ENCODE assay signal across 17 cellular contexts in the genomic region with DNA sequence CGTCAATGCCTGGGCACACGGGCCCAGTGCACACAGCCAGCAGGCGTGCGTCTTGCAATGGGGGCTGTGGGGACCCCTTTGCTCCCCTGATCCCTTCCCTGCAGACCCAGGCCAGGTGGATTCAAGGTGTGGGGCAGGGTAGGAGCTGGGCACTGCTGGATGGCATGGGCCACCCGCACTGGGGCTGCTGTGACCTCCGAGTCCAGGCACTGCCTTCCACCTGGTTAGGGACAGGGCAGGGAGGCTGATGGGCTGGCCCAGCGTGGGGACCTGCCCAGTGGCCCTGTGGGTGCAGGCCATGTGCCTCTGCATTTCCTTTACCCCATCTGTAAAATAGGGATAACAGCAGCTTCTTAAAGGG. TPM values are rescaled to one million over a fixed set of nuclear protein-coding genes. Genes with fewer than 3 reads are reported as not detected.
A peak's percentile ranks its signal among the peaks of the same experiment; 100 is the strongest.
DNase-seq lines count a peak whose midpoint lies in the region; ATAC-seq and TF ChIP-seq lines count a peak whose summit lies in the region.
"Had no signal": no experiment of that assay in that cellular context is flagged by ENCODE, and none has a peak within 500 bp of the region (broad histone marks: within the 10 kb centered on the region; RNA-seq: fewer than 3 reads in every experiment).

No MANE protein-coding gene starts in this region.

- no peaks in the 10 kb centered on the region for H3K9me3 Mint-ChIP-seq in activated naive CD8-positive, alpha-beta T cell (ENCODE audit: low read depth)
- no peaks in the 10 kb centered on the region for H3K9me3 Mint-ChIP-seq in activated naive CD8-positive, alpha-beta T cell treated with anti-CD3 and anti-CD28 coated beads, Interleukin-2, amount 50 U/mL, for 24 hours
- H3K9me3 Mint-ChIP-seq in chondrocyte (ENCODE audit: low read depth) = peaks cover 2% of the 10 kb centered on the region
- no peaks in the 10 kb centered on the region for H3K9me3 Mint-ChIP-seq in stimulated activated effector memory CD8-positive, alpha-beta T cell treated with anti-CD3 and anti-CD28 coated beads, Interleukin-12 subunit alpha, Interleukin-12 subunit beta, amount 100 ng/mL, for 72 hours
- H3K9me3 Mint-ChIP-seq: IgD-negative memory B cell had no signal

- no peaks in the 10 kb centered on the region for H4K20me1 ChIP-seq in KMS-11 (ENCODE audit: insufficient read depth)

- H3K36me3 ChIP-seq in KMS-11 (ENCODE audit: insufficient read depth) (no peaks in the 10 kb centered on the region), lower lobe of right lung (no peaks in the 10 kb centered on the region), SJCRH30 (no peaks in the 10 kb centered on the region)
- H3K36me3 ChIP-seq: tibial artery had no signal

- ATAC-seq in activated naive CD8-positive, alpha-beta T cell treated with anti-CD3 and anti-CD28 coated beads, Interleukin-2, amount 50 U/mL, for 24 hours = no peak
- ATAC-seq in stimulated activated effector memory CD8-positive, alpha-beta T cell treated with anti-CD3 and anti-CD28 coated beads, Interleukin-12 subunit alpha, Interleukin-12 subunit beta, amount 100 ng/mL, for 72 hours = no peak
- ATAC-seq in lower lobe of right lung = no peak
- ATAC-seq: psoas muscle had no signal

- H3K36me3 Mint-ChIP-seq in activated naive CD8-positive, alpha-beta T cell = no peaks in the 10 kb centered on the region
- H3K36me3 Mint-ChIP-seq in activated naive CD8-positive, alpha-beta T cell treated with anti-CD3 and anti-CD28 coated beads, Interleukin-2, amount 50 U/mL, for 24 hours (ENCODE audit: low read depth) = no peaks in the 10 kb centered on the region
- H3K36me3 Mint-ChIP-seq in chondrocyte (ENCODE audit: low read depth) = no peaks in the 10 kb centered on the region
- H3K36me3 Mint-ChIP-seq in stimulated activated effector memory CD8-positive, alpha-beta T cell treated with anti-CD3 and anti-CD28 coated beads, Interleukin-12 subunit alpha, Interleukin-12 subunit beta, amount 100 ng/mL, for 72 hours = no peaks in the 10 kb centered on the region
- H3K36me3 Mint-ChIP-seq: IgD-negative memory B cell had no signal

- H3K9me3 ChIP-seq in lower lobe of right lung (no peaks in the 10 kb centered on the region), SJCRH30 (replicated peaks) (no peaks in the 10 kb centered on the region)
- H3K9me3 ChIP-seq: psoas muscle, tibial artery had no signal

- peaks cover 7% of the 10 kb centered on the region for H3K79me2 ChIP-seq in KMS-11 (ENCODE audit: insufficient read depth, low read depth)

- DNase-seq in activated naive CD8-positive, alpha-beta T cell treated with anti-CD3 and anti-CD28 coated beads, Interleukin-2, amount 50 U/mL, for 24 hours = no peak
- DNase-seq in chondrocyte (ENCODE audit: low spot score) = peak; percentile 46
- no peak for DNase-seq in stimulated activated effector memory CD8-positive, alpha-beta T cell treated with anti-CD3 and anti-CD28 coated beads, Interleukin-12 subunit alpha, Interleukin-12 subunit beta, amount 100 ng/mL, for 72 hours (ENCODE audit: low spot score in 2 of 2)
- no peak for DNase-seq in lower lobe of right lung
- DNase-seq in KG1 (lab: John Stamatoyannopoulos, UW) = no peak
- no peak for DNase-seq in SJCRH30
- DNase-seq: GOT3, naive B cell, NCI-H1048, NCI-H524, psoas muscle had no signal

- intact Hi-C loops in lower lobe of right lung (cut with DNase I) = no loop called here

- H2AFZ ChIP-seq in KMS-11 (ENCODE audit: low read depth) = no peak overlapping the region

- H3K4me3 Mint-ChIP-seq in activated naive CD8-positive, alpha-beta T cell = peak overlapping the region; percentile 74
- H3K4me3 Mint-ChIP-seq in activated naive CD8-positive, alpha-beta T cell treated with anti-CD3 and anti-CD28 coated beads, Interleukin-2, amount 50 U/mL, for 24 hours = no peak overlapping the region
- no peak overlapping the region for H3K4me3 Mint-ChIP-seq in chondrocyte (ENCODE audit: unreplicated experiment)
- H3K4me3 Mint-ChIP-seq in stimulated activated effector memory CD8-positive, alpha-beta T cell treated with anti-CD3 and anti-CD28 coated beads, Interleukin-12 subunit alpha, Interleukin-12 subunit beta, amount 100 ng/mL, for 72 hours = peak overlapping the region; percentile 44

- no peaks in the 10 kb centered on the region for H3K27me3 ChIP-seq in KMS-11 (ENCODE audit: insufficient read depth, low read depth)
- no peaks in the 10 kb centered on the region for H3K27me3 ChIP-seq in lower lobe of right lung (ENCODE audit: low read depth)
- peaks cover 14% of the 10 kb centered on the region; the same call in 1 of the 2 replicates for H3K27me3 ChIP-seq in SJCRH30

- H3K4me1 Mint-ChIP-seq in activated naive CD8-positive, alpha-beta T cell (ENCODE audit: low read depth) = peaks cover 60% of the 10 kb centered on the region
- peaks cover 51% of the 10 kb centered on the region for H3K4me1 Mint-ChIP-seq in activated naive CD8-positive, alpha-beta T cell treated with anti-CD3 and anti-CD28 coated beads, Interleukin-2, amount 50 U/mL, for 24 hours
- H3K4me1 Mint-ChIP-seq in chondrocyte (ENCODE audit: low read depth) = no peaks in the 10 kb centered on the region
- peaks cover 40% of the 10 kb centered on the region for H3K4me1 Mint-ChIP-seq in stimulated activated effector memory CD8-positive, alpha-beta T cell treated with anti-CD3 and anti-CD28 coated beads, Interleukin-12 subunit alpha, Interleukin-12 subunit beta, amount 100 ng/mL, for 72 hours

- peak overlapping the region; percentile 97 for H3K4me2 ChIP-seq in KMS-11

- H3K27ac ChIP-seq in KMS-11 = peak overlapping the region; percentile 43
- H3K27ac ChIP-seq in lower lobe of right lung = no peak overlapping the region
- no peak overlapping the region for H3K27ac ChIP-seq in SJCRH30
- H3K27ac ChIP-seq: psoas muscle, tibial artery had no signal

- H3K4me1 ChIP-seq in KMS-11 (ENCODE audit: low read depth, poor library complexity, severe bottlenecking) = peaks cover 56% of the 10 kb centered on the region
- peaks cover 17% of the 10 kb centered on the region for H3K4me1 ChIP-seq in lower lobe of right lung
- no peaks in the 10 kb centered on the region for H3K4me1 ChIP-seq in SJCRH30
- H3K4me1 ChIP-seq: psoas muscle, tibial artery had no signal

- no peak overlapping the region for H3K4me3 ChIP-seq in KMS-11 (IDR thresholded peaks at IDR 0.05; ENCODE audit: insufficient read depth, low read depth, low read length)
- H3K4me3 ChIP-seq in lower lobe of right lung = no peak overlapping the region
- no peak overlapping the region for H3K4me3 ChIP-seq in SJCRH30
- H3K4me3 ChIP-seq: psoas muscle, tibial artery had no signal

- TF ChIP-seq CTCF in KMS-11 (conservative IDR thresholded peaks at IDR 0.05; ENCODE audit: low read depth, low read length) = no peak
- TF ChIP-seq CTCF in chondrocyte (IDR thresholded peaks at IDR 0.05) = no peak
- TF ChIP-seq CTCF in lower lobe of right lung (IDR thresholded peaks at IDR 0.05) = no peak

- H3K27ac Mint-ChIP-seq in activated naive CD8-positive, alpha-beta T cell = no peak overlapping the region
- H3K27ac Mint-ChIP-seq in activated naive CD8-positive, alpha-beta T cell treated with anti-CD3 and anti-CD28 coated beads, Interleukin-2, amount 50 U/mL, for 24 hours = no peak overlapping the region
- no peak overlapping the region for H3K27ac Mint-ChIP-seq in chondrocyte (ENCODE audit: unreplicated experiment)
- H3K27ac Mint-ChIP-seq in stimulated activated effector memory CD8-positive, alpha-beta T cell treated with anti-CD3 and anti-CD28 coated beads, Interleukin-12 subunit alpha, Interleukin-12 subunit beta, amount 100 ng/mL, for 72 hours = peak overlapping the region; percentile 71
- H3K27ac Mint-ChIP-seq: IgD-negative memory B cell had no signal

- peak overlapping the region; percentile 38; the same call in 1 of the 2 replicates for H3K9ac ChIP-seq in KMS-11

- H3K27me3 Mint-ChIP-seq in activated naive CD8-positive, alpha-beta T cell = no peaks in the 10 kb centered on the region
- no peaks in the 10 kb centered on the region for H3K27me3 Mint-ChIP-seq in activated naive CD8-positive, alpha-beta T cell treated with anti-CD3 and anti-CD28 coated beads, Interleukin-2, amount 50 U/mL, for 24 hours
- H3K27me3 Mint-ChIP-seq in chondrocyte (ENCODE audit: low read depth) = peaks cover 39% of the 10 kb centered on the region
- H3K27me3 Mint-ChIP-seq: naive B cell had no signal

RNA-seq across cellular contexts. Expression of gene KCNQ1, which starts 22.9 kb away (rescaled TPM):
- 0.41 TPM in 1 of 3 replicates, not detected in the others for total RNA-seq in chondrocyte
- total RNA-seq in lower lobe of right lung = 51.0 TPM
- not detected in 2 replicates for total RNA-seq in SJCRH30 (2014; rRNA removed; shearing (Covaris generic))
- total RNA-seq: lung microvascular endothelial cell had no signal

RNA-seq across cellular contexts. Expression of gene TRPM5, which starts 23.4 kb away (rescaled TPM):
- not detected in 3 replicates for total RNA-seq in chondrocyte
- total RNA-seq in lower lobe of right lung = not detected
- not detected in 2 replicates for total RNA-seq in SJCRH30 (2014; rRNA removed; shearing (Covaris generic))
- total RNA-seq: dermis microvascular lymphatic vessel endothelial cell, lung microvascular endothelial cell, psoas muscle had no signal

Comparison
In these comparisons a context has a peak if more than half of its experiments do, and no peak if none do; other contexts are left out.
1. H3K4me3 Mint-ChIP-seq: peak in activated naive CD8-positive, alpha-beta T cell (single experiment) and stimulated activated effector memory CD8-positive, alpha-beta T cell treated with anti-CD3 and anti-CD28 coated beads, Interleukin-12 subunit alpha, Interleukin-12 subunit beta, amount 100 ng/mL, for 72 hours (single experiment); none in activated naive CD8-positive, alpha-beta T cell treated with anti-CD3 and anti-CD28 coated beads, Interleukin-2, amount 50 U/mL, for 24 hours (single experiment) and chondrocyte (single experiment).
2. RNA of gene KCNQ1, which starts 22.9 kb away (total RNA-seq): 51.0 TPM in lower lobe of right lung (single experiment); 0.41 TPM in chondrocyte and not detected in SJCRH30; every median in the first group is over 10 times any median in the second.